In the genomic region with DNA sequence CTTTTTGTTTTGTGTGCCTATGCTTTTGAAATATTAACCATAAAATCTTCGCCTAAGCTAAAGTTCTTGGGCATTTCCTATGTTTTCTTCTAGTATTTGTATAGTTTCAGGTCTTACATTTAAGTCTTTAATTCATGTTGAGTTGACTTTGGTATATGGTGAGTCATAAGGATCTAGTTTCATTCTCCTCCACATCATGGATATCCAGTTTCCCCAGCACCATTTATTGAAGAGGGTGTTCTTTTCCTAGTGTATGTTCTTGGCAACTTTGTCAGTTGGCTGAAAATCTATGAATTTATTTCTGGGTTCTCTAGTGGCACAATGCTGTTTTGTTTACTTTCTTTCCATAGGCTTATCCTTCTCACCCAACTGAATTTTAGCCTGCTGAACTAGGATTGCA, we compare ENCODE assay signal across 14 cellular contexts.
"Had no signal": no experiment of that assay in that cellular context is flagged by ENCODE, and none has a peak within 500 bp of the region (broad histone marks: within the 10 kb centered on the region; RNA-seq: fewer than 3 reads in every experiment).

No MANE protein-coding gene starts in this region.

- H3K9me3 ChIP-seq: psoas muscle, right lobe of liver, upper lobe of left lung had no signal

- H3K27me3 ChIP-seq: right lobe of liver, upper lobe of left lung had no signal

- H3K4me3 ChIP-seq: psoas muscle, right lobe of liver, upper lobe of left lung had no signal

- H3K36me3 ChIP-seq: right lobe of liver, upper lobe of left lung had no signal

- DNase-seq: activated effector memory CD4-positive, alpha-beta T cell treated with anti-CD3 and anti-CD28 coated beads, Interleukin-2, amount 50 U/mL, for 16 hours; activated T-cell treated with anti-CD3 and anti-CD28 coated beads, Interleukin-2, amount 50 U/mL, for 24 hours; amniotic stem cell; endodermal cell; mammary epithelial cell; nephron progenitor cell; psoas muscle; right lobe of liver; stimulated activated CD4-positive, alpha-beta T cell treated with anti-CD3 and anti-CD28 coated beads, Interleukin-2, amount 100 ng/mL, for 24 hours; stimulated activated naive CD4-positive, alpha-beta T cell; upper lobe of left lung had no signal

- ATAC-seq: activated CD4-positive, CD25-positive, alpha-beta regulatory T cell treated with anti-CD3 and anti-CD28 coated beads, Interleukin-2, amount 50 U/mL, for 24 hours; activated naive CD4-positive, alpha-beta T cell treated with anti-CD3 and anti-CD28 coated beads, Interleukin-2, amount 50 U/mL, for 72 hours; left lobe of liver; right lobe of liver had no signal

- H3K27ac ChIP-seq: psoas muscle, right lobe of liver, upper lobe of left lung had no signal
